Comparison of ENCODE assay signal across 1 cellular context in genomic region chr2:239077260-239077659, GRCh38.
TF ChIP-seq lines count a peak whose summit lies in the region.

No MANE protein-coding gene starts in this region.

TF ChIP-seq in H1, 55 proteins besides CTCF, POLR2A, EP300 and RAD21:
- TF ChIP-seq EZH2 (IDR thresholded peaks at IDR 0.05; ENCODE audit: low read depth, low read length, severe bottlenecking) = no peak
- TF ChIP-seq CHD1 (IDR thresholded peaks at IDR 0.05; ENCODE audit: low read depth, low read length) = no peak
- TF ChIP-seq JUND (IDR thresholded peaks at IDR 0.05; ENCODE audit: low read length) = no peak
- no peak for TF ChIP-seq NANOG (IDR thresholded peaks at IDR 0.05; ENCODE audit: insufficient read depth, low read depth, low read length, poor library complexity, severe bottlenecking)
- TF ChIP-seq MAX (IDR thresholded peaks at IDR 0.05) = no peak
- no peak for TF ChIP-seq SP1 (IDR thresholded peaks at IDR 0.05; ENCODE audit: low read depth, low read length)
- TF ChIP-seq CBX5 (IDR thresholded peaks at IDR 0.05; ENCODE audit: low read depth, low read length) = no peak
- no peak for TF ChIP-seq TEAD4 (IDR thresholded peaks at IDR 0.05; ENCODE audit: low read depth, low read length)
- no peak for TF ChIP-seq CHD7 (IDR thresholded peaks at IDR 0.05; ENCODE audit: insufficient replicate concordance, low read length)
- TF ChIP-seq SP4 (IDR thresholded peaks at IDR 0.05; ENCODE audit: low read length) = no peak
- no peak for TF ChIP-seq CEBPB (IDR thresholded peaks at IDR 0.05; ENCODE audit: low read depth, low read length)
- TF ChIP-seq BRCA1 (IDR thresholded peaks at IDR 0.05; ENCODE audit: low read depth, low read length) = no peak
- no peak for TF ChIP-seq RFX5 (IDR thresholded peaks at IDR 0.05; ENCODE audit: borderline replicate concordance, low read depth, low read length)
- TF ChIP-seq KDM5A (IDR thresholded peaks at IDR 0.05; ENCODE audit: low read length) = no peak
- TF ChIP-seq RXRA (IDR thresholded peaks at IDR 0.05; ENCODE audit: insufficient read depth, low read depth, low read length) = no peak
- TF ChIP-seq ZNF274 (IDR thresholded peaks at IDR 0.05; ENCODE audit: borderline replicate concordance, extremely low read depth, low read length) = no peak
- TF ChIP-seq SIX5 (IDR thresholded peaks at IDR 0.05; ENCODE audit: low read depth, low read length) = no peak
- TF ChIP-seq CBX8 (IDR thresholded peaks at IDR 0.05; ENCODE audit: borderline replicate concordance, low read depth, low read length) = no peak
- no peak for TF ChIP-seq TBP (IDR thresholded peaks at IDR 0.05; ENCODE audit: low read depth, low read length)
- no peak for TF ChIP-seq RNF2 (IDR thresholded peaks at IDR 0.05; ENCODE audit: borderline replicate concordance, low read depth, low read length, missing control alignments, poor library complexity, severe bottlenecking)
